ENCODE assay signal across 29 cellular contexts in genomic region chrX:112662559-112663427, GRCh38. TPM values are rescaled to one million over a fixed set of nuclear protein-coding genes. Genes with fewer than 3 reads are reported as not detected.
DNase-seq lines count a peak whose midpoint lies in the region; ATAC-seq, FAIRE-seq and TF ChIP-seq lines count a peak whose summit lies in the region.
"Had no signal": no experiment of that assay in that cellular context is flagged by ENCODE, and none has a peak within 500 bp of the region (broad histone marks: within the 10 kb centered on the region; RNA-seq: fewer than 3 reads in every experiment).

No MANE protein-coding gene starts in this region.

- ATAC-seq in GM18909 (IDR thresholded peaks at IDR 0.05; ENCODE audit: poor library complexity, unreplicated experiment) (peak; percentile 47), HG03565 (IDR thresholded peaks at IDR 0.05; ENCODE audit: unreplicated experiment) (peak; percentile 35)
- ATAC-seq: activated CD8-positive, alpha-beta T cell treated with anti-CD3 and anti-CD28 coated beads for 36 hours; activated naive CD8-positive, alpha-beta T cell treated with anti-CD3 and anti-CD28 coated beads, Interleukin-2, amount 50 U/mL, for 24 hours; T-cell; upper lobe of right lung had no signal

- DNase-seq in choroid plexus epithelial cell (ENCODE audit: low read depth) = peak; percentile 3
- no peak for DNase-seq in activated CD4-positive, alpha-beta T cell treated with anti-CD3 and anti-CD28 coated beads for 4 hours
- no peak for DNase-seq in SIG-M5 (lab: John Stamatoyannopoulos, UW)
- DNase-seq in HTR-8/SVneo (ENCODE audit: insufficient read length, low spot score) = no peak
- DNase-seq in COR-L47 (lab: John Stamatoyannopoulos, UW) = no peak
- DNase-seq: activated CD4-positive, CD25-positive, alpha-beta regulatory T cell treated with anti-CD3 and anti-CD28 coated beads, Interleukin-2, amount 50 U/mL, for 72 hours; activated CD8-positive, alpha-beta T cell treated with anti-CD3 and anti-CD28 coated beads for 36 hours; activated gamma-delta T cell treated with Interleukin-2 at 50 U/mL for 16 hours; activated naive CD8-positive, alpha-beta T cell treated with anti-CD3 and anti-CD28 coated beads, Interleukin-2, amount 50 U/mL, for 24 hours; activated T-cell treated with anti-CD3 and anti-CD28 coated beads for 4 hours; CD4-positive, CD25-positive, alpha-beta regulatory T cell; colonic mucosa; endodermal cell; hippocampal formation; immature natural killer cell; NCI-H1436 treated with DMSO at 0.1 percent for 48 hours; NK-92 treated with Interleukin-12 subunit alpha and Interleukin-12 subunit beta, amount 100 ng/mL, for 24 hours; T-cell; upper lobe of right lung had no signal

- H3K27ac ChIP-seq in skeletal muscle tissue (ENCODE audit: low read depth, low read length) = no peak overlapping the region
- H3K27ac ChIP-seq: colonic mucosa, esophagus muscularis mucosa, neural progenitor cell, SJSA1, upper lobe of right lung had no signal

- H3K4me3 ChIP-seq in choroid plexus epithelial cell (ENCODE audit: low read depth, low read length) = no peak overlapping the region
- peak overlapping the region in 1 of 3 donors; percentile 12 for H3K4me3 ChIP-seq in skeletal muscle tissue (ENCODE audit: low read length in 3 of 3)
- H3K4me3 ChIP-seq: colonic mucosa, esophagus muscularis mucosa, neural progenitor cell, SJSA1, upper lobe of right lung had no signal

- no peak for TF ChIP-seq CTCF in choroid plexus epithelial cell (conservative IDR thresholded peaks at IDR 0.05; ENCODE audit: low read depth, low read length)

- H3K9ac ChIP-seq in skeletal muscle tissue (ENCODE audit: low read depth in 1 of 3, low read length in 3 of 3) = peak overlapping the region in 2 of 3 donors; percentile 25 to 32
- H3K9ac ChIP-seq: neural progenitor cell had no signal

- H3K36me3 ChIP-seq in skeletal muscle tissue (ENCODE audit: control insufficient read depth in 3 of 3, insufficient read depth in 3 of 3, low read length in 3 of 3) = no peaks in the 10 kb centered on the region
- H3K36me3 ChIP-seq: colonic mucosa, esophagus muscularis mucosa, neural progenitor cell, SJSA1, upper lobe of right lung had no signal

- H3K27me3 ChIP-seq in skeletal muscle tissue (ENCODE audit: control insufficient read depth in 3 of 3, insufficient read depth in 3 of 3, low read length in 3 of 3) = peaks cover 0 to 3% (median 0%) of the 10 kb centered on the region in 3 donors
- H3K27me3 ChIP-seq: colonic mucosa, esophagus muscularis mucosa, neural progenitor cell, SJSA1, upper lobe of right lung had no signal

- no peak for FAIRE-seq in HTR-8/SVneo (lab: Jason Lieb, UNC)
- FAIRE-seq: frontal cortex had no signal

- no peaks in the 10 kb centered on the region for H3K9me3 ChIP-seq in skeletal muscle tissue (ENCODE audit: control insufficient read depth in 3 of 3, low read length in 3 of 3)
- H3K9me3 ChIP-seq: colonic mucosa, esophagus muscularis mucosa, SJSA1, upper lobe of right lung had no signal

- H3K4me1 ChIP-seq in skeletal muscle tissue (ENCODE audit: control insufficient read depth in 3 of 3, insufficient read depth in 3 of 3, low read length in 3 of 3) = no peaks in the 10 kb centered on the region
- H3K4me1 ChIP-seq: colonic mucosa, esophagus muscularis mucosa, neural progenitor cell, SJSA1, upper lobe of right lung had no signal

RNA-seq across cellular contexts. Expression of gene LHFPL1, which starts 16.9 kb away (rescaled TPM):
- under 0.01 TPM for total RNA-seq in skeletal muscle tissue
- total RNA-seq: colonic mucosa, esophagus muscularis mucosa, liver, MCF 10A, NCI-H460, SJSA1, upper lobe of right lung had no signal
